Comparison of ENCODE assay signal across 17 cellular contexts in genomic region chr17:72381597-72382397, GRCh38.
A peak's percentile ranks its signal among the peaks of the same experiment; 100 is the strongest.
DNase-seq lines count a peak whose midpoint lies in the region; ATAC-seq, FAIRE-seq and TF ChIP-seq lines count a peak whose summit lies in the region.
"Had no signal": no experiment of that assay in that cellular context is flagged by ENCODE, and none has a peak within 500 bp of the region (broad histone marks: within the 10 kb centered on the region; RNA-seq: fewer than 3 reads in every experiment).

No MANE protein-coding gene starts in this region.

- TF ChIP-seq CTCF in H9 (conservative IDR thresholded peaks at IDR 0.05), result no peak
- TF ChIP-seq CTCF in RWPE1 (conservative IDR thresholded peaks at IDR 0.05; ENCODE audit: low read depth), result no peak
- TF ChIP-seq CTCF in mammary epithelial cell (conservative IDR thresholded peaks at IDR 0.05 in 1 of 2, IDR thresholded peaks at IDR 0.05 in 1 of 2; ENCODE audit: extremely low read depth in 1 of 2, insufficient read depth in 1 of 2, low read depth in 1 of 2, low read length in 2 of 2), result no peak

- BruUV-seq in mammary epithelial cell (replicated peaks; lab: Mats Ljungman, UMichigan), result no TSS peak

- H3K36me3 Mint-ChIP-seq in H9 (ENCODE audit: insufficient read depth in 1 of 3, low read depth in 3 of 3), result no peaks in the 10 kb centered on the region
- H3K36me3 Mint-ChIP-seq in activated CD8-positive, alpha-beta memory T cell treated with anti-CD3 and anti-CD28 coated beads, Interleukin-2, amount 10 ng/mL, durations not matched to agents 7 days and 5 days, result no peaks in the 10 kb centered on the region
- H3K36me3 Mint-ChIP-seq: activated naive CD8-positive, alpha-beta T cell; CD4-positive, alpha-beta memory T cell had no signal

- intact Hi-C loops in mammary epithelial cell (cut with micrococcal nuclease), result no loop called here

- no peak overlapping the region for H2BK20ac ChIP-seq in H9 (ENCODE audit: low read depth, low read length, poor library complexity, severe bottlenecking)

- POLR2A ChIA-PET in RWPE1 (lab: Yijun Ruan, JAX; ENCODE audit: low non-redundant PET), result no interaction called here

- H3K4me2 ChIP-seq in H9 (ENCODE audit: insufficient read depth, insufficient read length, low read length), result no peak overlapping the region
- H3K4me2 ChIP-seq in mesenchymal stem cell (ENCODE audit: low read length, poor library complexity, severe bottlenecking), result no peak overlapping the region
- H3K4me2 ChIP-seq in mammary epithelial cell (ENCODE audit: insufficient read depth, low read depth, low read length), result no peak overlapping the region

- H3T11ph ChIP-seq in H9 (ENCODE audit: low read length), result no peak overlapping the region

- TF ChIP-seq POLR2A in H54 (IDR thresholded peaks at IDR 0.05; ENCODE audit: low read depth, low read length), result no peak

- H3K27ac ChIP-seq in H9 (ENCODE audit: insufficient read length, low read depth, low read length), result no peak overlapping the region
- peak overlapping the region; percentile 50 for H3K27ac ChIP-seq in mesenchymal stem cell (ENCODE audit: low read length, poor library complexity, severe bottlenecking)
- no peak overlapping the region for H3K27ac ChIP-seq in RWPE1
- no peak overlapping the region for H3K27ac ChIP-seq in mammary epithelial cell (ENCODE audit: insufficient read depth, low read depth, low read length)
- H3K27ac ChIP-seq: epithelial cell of prostate, heart left ventricle, transverse colon had no signal

- no peak overlapping the region for H4K91ac ChIP-seq in H9 (ENCODE audit: insufficient read length, low read depth, low read length)
- H4K91ac ChIP-seq in mesenchymal stem cell (ENCODE audit: low read length), result no peak overlapping the region

- in situ Hi-C loops in mammary epithelial cell (cut with MboI; ENCODE audit: low sequenced_read_pairs in 2 of 2), result no loop called here

- H3K27ac Mint-ChIP-seq in H9, result peak overlapping the region; percentile 23 to 97 (median 92); a peak in 6 of 7 replicates
- H3K27ac Mint-ChIP-seq in activated CD8-positive, alpha-beta memory T cell treated with anti-CD3 and anti-CD28 coated beads, Interleukin-2, amount 10 ng/mL, durations not matched to agents 7 days and 5 days, result no peak overlapping the region
- H3K27ac Mint-ChIP-seq: activated naive CD8-positive, alpha-beta T cell had no signal

- no CpG with 5 or more reads among the region's 12 CpGs for WGBS in H9 (ENCODE audit: extremely low coverage, insufficient read length, low lambda C conversion rate)
- WGBS in mesenchymal stem cell, result 50% methylated on average over 8 of the region's 12 CpGs
- 87% methylated on average over 10 of the region's 12 CpGs for WGBS in mammary epithelial cell (ENCODE audit: low coverage, missing lambda C conversion rate)

- no peaks in the 10 kb centered on the region for H3K79me2 ChIP-seq in H9 (ENCODE audit: insufficient read depth, low read length)
- H3K79me2 ChIP-seq in mammary epithelial cell (ENCODE audit: insufficient read depth, low read length), result no peaks in the 10 kb centered on the region

- H3K18ac ChIP-seq in H9 (ENCODE audit: insufficient read length, low read depth, low read length), result no peak overlapping the region
- H3K18ac ChIP-seq in mesenchymal stem cell (ENCODE audit: low read depth in 1 of 2, low read length in 2 of 2), result peak overlapping the region; percentile 49 to 50

- H3K4me1 ChIP-seq in H9 (ENCODE audit: insufficient read depth, low read length), result peaks cover 8% of the 10 kb centered on the region; the same call in 1 of the 2 replicates
- H3K4me1 ChIP-seq in mesenchymal stem cell (ENCODE audit: control insufficient read depth, insufficient read depth, low read depth, low read length), result peaks cover 29% of the 10 kb centered on the region
- H3K4me1 ChIP-seq in mammary epithelial cell (ENCODE audit: insufficient read depth, low read length), result peaks cover 14% of the 10 kb centered on the region
- H3K4me1 ChIP-seq: transverse colon had no signal

- CTCF ChIA-PET in activated CD8-positive, alpha-beta memory T cell treated with anti-CD3 and anti-CD28 coated beads, Interleukin-2, amount 10 ng/mL, durations not matched to agents 7 days and 5 days (lab: Charles Lee), result no interaction called here
- CTCF ChIA-PET in RWPE1 (lab: Yijun Ruan, JAX) (interaction anchor here (0.5 kb wide), 1 partner anchor 1047 kb away, joined by 3 read pairs; no protein-coding TSS in a partner anchor), mammary epithelial cell (lab: Charles Lee; ENCODE audit: low non-redundant PET) (no interaction called here)

- dilution Hi-C loops in mammary epithelial cell (cut with HindIII; ENCODE audit: low sequenced_read_pairs), result no loop called here

- H3K4me3 Mint-ChIP-seq in H9, result peak overlapping the region in 1 of 2 experiments; percentile 56; a peak in 2 of 5 replicates
- no peak overlapping the region for H3K4me3 Mint-ChIP-seq in activated CD8-positive, alpha-beta memory T cell treated with anti-CD3 and anti-CD28 coated beads, Interleukin-2, amount 10 ng/mL, durations not matched to agents 7 days and 5 days
- H3K4me3 Mint-ChIP-seq: activated naive CD8-positive, alpha-beta T cell; CD4-positive, alpha-beta memory T cell had no signal

- no peak for FAIRE-seq in H54 (lab: Jason Lieb, UNC)
- FAIRE-seq: HTR-8/SVneo, TTC549 had no signal

- no peaks in the 10 kb centered on the region for H3K9me3 Mint-ChIP-seq in H9
- H3K9me3 Mint-ChIP-seq in activated CD8-positive, alpha-beta memory T cell treated with anti-CD3 and anti-CD28 coated beads, Interleukin-2, amount 10 ng/mL, durations not matched to agents 7 days and 5 days (ENCODE audit: low read depth), result no peaks in the 10 kb centered on the region

- H4K20me1 ChIP-seq in H9 (ENCODE audit: control insufficient read depth, insufficient read depth, insufficient read length) (no peaks in the 10 kb centered on the region), mammary epithelial cell (ENCODE audit: insufficient read depth, low read length) (no peaks in the 10 kb centered on the region)

- H2AFZ ChIP-seq in H9 (ENCODE audit: low read length), result no peak overlapping the region
- H2AFZ ChIP-seq in mesenchymal stem cell (ENCODE audit: low read depth, low read length), result no peak overlapping the region
- H2AFZ ChIP-seq in mammary epithelial cell (ENCODE audit: low read depth, low read length), result no peak overlapping the region

- H3K27me3 ChIP-seq in H9 (ENCODE audit: insufficient read depth, low read length) (no peaks in the 10 kb centered on the region), mesenchymal stem cell (ENCODE audit: control insufficient read depth in 1 of 2, insufficient read depth in 1 of 2, low read length in 2 of 2) (no peaks in the 10 kb centered on the region), mammary epithelial cell (ENCODE audit: insufficient read depth, low read length) (no peaks in the 10 kb centered on the region)
- H3K27me3 ChIP-seq: heart left ventricle, transverse colon had no signal

- H3K4me3 ChIP-seq in mesenchymal stem cell (ENCODE audit: insufficient read depth in 1 of 2, low read depth in 1 of 2, low read length in 2 of 2) (peak overlapping the region in 1 of 2 experiments; percentile 8), mammary epithelial cell (replicated peaks in 1 of 3; ENCODE audit: insufficient read depth in 1 of 3, low read depth in 2 of 3, low read length in 3 of 3) (no peak overlapping the region)
- H3K4me3 ChIP-seq: heart left ventricle, transverse colon had no signal

- H3K23ac ChIP-seq in H9 (ENCODE audit: insufficient read length, low read depth, low read length) (no peak overlapping the region), mesenchymal stem cell (ENCODE audit: low read length in 2 of 2) (no peak overlapping the region)

- H3K4ac ChIP-seq in H9 (ENCODE audit: low read depth, low read length), result no peak overlapping the region
- H3K4ac ChIP-seq in mesenchymal stem cell (ENCODE audit: low read depth in 1 of 2, low read length in 2 of 2), result peak overlapping the region in 1 of 2 experiments; percentile 16

- H4K5ac ChIP-seq in H9 (ENCODE audit: insufficient read length, low read depth, low read length), result no peak overlapping the region

- H3K9ac ChIP-seq in H9 (ENCODE audit: extremely low read depth, insufficient read length, low read length), result no peak overlapping the region
- no peak overlapping the region for H3K9ac ChIP-seq in mesenchymal stem cell (ENCODE audit: low read length)
- H3K9ac ChIP-seq in mammary epithelial cell (ENCODE audit: insufficient read depth, low read length), result no peak overlapping the region

- no peak overlapping the region for H3K56ac ChIP-seq in H9 (ENCODE audit: insufficient read length, low read depth, low read length)

- H3K23me2 ChIP-seq in H9 (ENCODE audit: insufficient read length, low read depth, low read length, poor library complexity, severe bottlenecking), result no peaks in the 10 kb centered on the region

- H2BK120ac ChIP-seq in H9 (ENCODE audit: low read depth, low read length, poor library complexity, severe bottlenecking) (no peak overlapping the region), mesenchymal stem cell (ENCODE audit: low read depth, low read length) (peak overlapping the region; percentile 1)

- ATAC-seq in activated CD8-positive, alpha-beta memory T cell treated with anti-CD3 and anti-CD28 coated beads, Interleukin-2, amount 10 ng/mL, durations not matched to agents 7 days and 5 days, result no peak

- H3K9me3 ChIP-seq in H9 (ENCODE audit: control insufficient read depth, low read depth, low read length) (no peaks in the 10 kb centered on the region), mesenchymal stem cell (ENCODE audit: control insufficient read depth, low read length) (no peaks in the 10 kb centered on the region), mammary epithelial cell (replicated peaks; ENCODE audit: insufficient read depth, low read length) (no peaks in the 10 kb centered on the region)
- H3K9me3 ChIP-seq: heart left ventricle, transverse colon had no signal

- H2BK15ac ChIP-seq in H9 (ENCODE audit: low read depth, low read length) (no peak overlapping the region), mesenchymal stem cell (ENCODE audit: low read depth, poor library complexity, severe bottlenecking) (peak overlapping the region; percentile 6)

- DNase-seq in H9 (peak; percentile 90), NCI-H1105 treated with DMSO at 0.1 percent for 48 hours (lab: John Stamatoyannopoulos, UW) (peak; percentile 49), NCI-H69 (lab: John Stamatoyannopoulos, UW) (peak; percentile 99), mesenchymal stem cell (no peak), RWPE1 (ENCODE audit: low spot score) (no peak), mammary epithelial cell (no peak), H54 (ENCODE audit: insufficient read length, low spot score) (no peak)
- DNase-seq in activated CD8-positive, alpha-beta memory T cell treated with anti-CD3 and anti-CD28 coated beads, Interleukin-2, amount 10 ng/mL, durations not matched to agents 7 days and 5 days, result no peak
- DNase-seq: CD4-positive, alpha-beta memory T cell; cerebellar nuclear complex; heart left ventricle; NCI-H2227 treated with DMSO at 0.1 percent for 48 hours; transverse colon had no signal

- H2BK5ac ChIP-seq in H9 (ENCODE audit: insufficient read length, low read length) (no peak overlapping the region), mesenchymal stem cell (ENCODE audit: low read depth, low read length, poor library complexity, severe bottlenecking) (no peak overlapping the region)

- H3K36me3 ChIP-seq in mesenchymal stem cell (ENCODE audit: control insufficient read depth in 1 of 2, insufficient read depth in 2 of 2, low read depth in 1 of 2, low read length in 2 of 2) (no peaks in the 10 kb centered on the region), mammary epithelial cell (ENCODE audit: insufficient read depth, low read length) (no peaks in the 10 kb centered on the region)
- H3K36me3 ChIP-seq: heart left ventricle, transverse colon had no signal

- H2AK5ac ChIP-seq in H9 (ENCODE audit: insufficient read length, low read length) (no peak overlapping the region), mesenchymal stem cell (ENCODE audit: low read length, severe bottlenecking) (peak overlapping the region; percentile 79)

- H3K27me3 Mint-ChIP-seq in H9 (ENCODE audit: low read depth), result peaks cover 11% of the 10 kb centered on the region
- no peaks in the 10 kb centered on the region for H3K27me3 Mint-ChIP-seq in activated CD8-positive, alpha-beta memory T cell treated with anti-CD3 and anti-CD28 coated beads, Interleukin-2, amount 10 ng/mL, durations not matched to agents 7 days and 5 days

- H3K79me1 ChIP-seq in H9 (ENCODE audit: insufficient read depth, low read depth, low read length, poor library complexity, severe bottlenecking) (no peaks in the 10 kb centered on the region), mesenchymal stem cell (replicated peaks; ENCODE audit: low read length, poor library complexity, severe bottlenecking) (peaks cover 7% of the 10 kb centered on the region)

- no peak overlapping the region for H4K8ac ChIP-seq in H9 (replicated peaks; ENCODE audit: insufficient read length, low read depth, low read length)
- peak overlapping the region; percentile 12 for H4K8ac ChIP-seq in mesenchymal stem cell (ENCODE audit: low read length)

- no peak overlapping the region for H2BK12ac ChIP-seq in H9 (ENCODE audit: insufficient read length, low read depth, low read length)
- H2BK12ac ChIP-seq in mesenchymal stem cell (ENCODE audit: low read length in 2 of 2), result peak overlapping the region; percentile 1 to 92

- H3K14ac ChIP-seq in H9 (ENCODE audit: insufficient read depth, low read length), result no peak overlapping the region
- H3K14ac ChIP-seq in mesenchymal stem cell (ENCODE audit: low read length in 2 of 2), result no peak overlapping the region

- H3K4me1 Mint-ChIP-seq in H9, result peaks cover 33 to 50% of the 10 kb centered on the region in 2 experiments
- no peaks in the 10 kb centered on the region for H3K4me1 Mint-ChIP-seq in activated CD8-positive, alpha-beta memory T cell treated with anti-CD3 and anti-CD28 coated beads, Interleukin-2, amount 10 ng/mL, durations not matched to agents 7 days and 5 days
- H3K4me1 Mint-ChIP-seq: CD4-positive, alpha-beta memory T cell had no signal

Comparison
In these comparisons a context has a peak if more than half of its experiments do, and no peak if none do; other contexts are left out.
1. DNase-seq: peak in H9 (single experiment), NCI-H1105 treated with DMSO at 0.1 percent for 48 hours (single experiment) and NCI-H69 (single experiment); none in mesenchymal stem cell (single experiment), activated CD8-positive, alpha-beta memory T cell treated with anti-CD3 and anti-CD28 coated beads, Interleukin-2, amount 10 ng/mL, durations not matched to agents 7 days and 5 days (single experiment), RWPE1 (single experiment), mammary epithelial cell (single experiment) and H54 (single experiment).